ENCODE assay signal across 8 cellular contexts in the genomic region with DNA sequence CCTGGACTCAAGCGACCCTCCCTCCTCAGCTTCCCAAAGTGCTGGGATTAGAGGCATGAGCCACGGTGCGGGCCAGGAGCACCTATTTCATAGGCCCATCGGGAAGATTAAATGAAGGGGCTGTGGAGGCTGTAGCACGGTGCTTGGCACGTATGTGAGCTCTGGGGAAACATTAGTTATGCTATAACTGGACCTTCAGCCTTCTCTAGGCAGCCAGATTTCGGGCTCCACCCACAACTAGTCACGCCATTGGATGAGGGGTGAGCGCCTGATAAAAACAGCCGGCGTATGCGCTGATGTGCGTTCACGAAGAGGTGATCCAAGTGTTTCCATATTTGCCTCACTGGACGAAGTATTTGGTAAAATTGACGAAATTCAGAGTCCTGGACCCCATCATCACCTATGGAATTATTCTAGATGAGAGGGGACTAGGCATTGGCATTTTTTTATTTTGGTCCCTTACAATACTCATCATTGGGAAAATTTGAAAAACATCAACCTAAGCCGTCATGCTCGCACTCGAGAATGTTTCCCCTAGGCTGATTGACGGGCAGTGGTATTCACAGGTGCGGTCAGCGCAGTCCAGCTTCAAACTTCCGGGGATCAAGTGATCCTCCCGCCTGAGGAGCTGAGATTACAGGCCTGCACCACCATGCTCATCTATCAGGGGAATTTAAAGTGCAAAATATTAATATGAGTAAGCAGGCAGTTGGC. TPM values are rescaled to one million over a fixed set of nuclear protein-coding genes. Genes with fewer than 3 reads are reported as not detected.
DNase-seq lines count a peak whose midpoint lies in the region; ATAC-seq and TF ChIP-seq lines count a peak whose summit lies in the region.

No MANE protein-coding gene starts in this region.

- H3K4me1 Mint-ChIP-seq in activated T-helper 1 cell treated with anti-CD3 and anti-CD28 coated beads, Interleukin-12 subunit alpha, Interleukin-12 subunit beta, Interleukin-2, Interleukin-4 antibody, amounts not matched to agents 30 ng/mL and 10 ng/mL and 1 ng/mL, durations not matched to agents 14 hours and 24 hours and 36 hours (ENCODE audit: low read depth), result peaks cover 37% of the 10 kb centered on the region

- H3K4me1 ChIP-seq in cardiac muscle cell (ENCODE audit: low read depth), result peaks cover 21% of the 10 kb centered on the region
- H3K4me1 ChIP-seq in upper lobe of left lung, result peaks cover 30 to 47% (median 31%) of the 10 kb centered on the region in 4 donors
- peaks cover 0 to 9% of the 10 kb centered on the region in 2 donors for H3K4me1 ChIP-seq in uterus

- intact Hi-C loops in Right ventricle myocardium superior (cut with DNase I) (loop anchor here (5.0 kb wide), 1 partner anchor 155 kb away; no protein-coding TSS in a partner anchor), uterus (cut with DNase I; ENCODE audit: low total_unique reads) (no loop called here)
- intact Hi-C loops in activated T-helper 1 cell treated with anti-CD3 and anti-CD28 coated beads, Interleukin-12 subunit alpha, Interleukin-12 subunit beta, Interleukin-2, Interleukin-4 antibody, amounts not matched to agents 30 ng/mL and 10 ng/mL and 1 ng/mL, durations not matched to agents 14 hours and 24 hours and 36 hours (cut with micrococcal nuclease), result loop anchor here (2.0 to 5.0 kb wide), 2 partner anchors 635 to 710 kb away; partner anchors contain the start of genes GALNS and TRAPPC2L

- no peak for DNase-seq in cardiac muscle cell (ENCODE audit: low read depth in 1 of 2, low spot score in 1 of 2)
- DNase-seq in Right ventricle myocardium superior, result no peak
- no peak for DNase-seq in activated T-helper 1 cell treated with anti-CD3 and anti-CD28 coated beads, Interleukin-12 subunit alpha, Interleukin-12 subunit beta, Interleukin-2, Interleukin-4 antibody, amounts not matched to agents 30 ng/mL and 10 ng/mL and 1 ng/mL, durations not matched to agents 14 hours and 24 hours and 36 hours (ENCODE audit: low spot score)
- no peak for DNase-seq in kidney epithelial cell (ENCODE audit: low read depth)
- DNase-seq in upper lobe of left lung, result no peak
- DNase-seq in uterus, result no peak

- ATAC-seq in Right ventricle myocardium superior (ENCODE audit: poor library complexity) (no peak), upper lobe of left lung (ENCODE audit: low FRiP score in 2 of 2) (no peak), GM19452 (IDR thresholded peaks at IDR 0.05; ENCODE audit: unreplicated experiment) (no peak), GM18511 (IDR thresholded peaks at IDR 0.05; ENCODE audit: unreplicated experiment) (no peak)

- H3K27ac ChIP-seq in cardiac muscle cell (no peak overlapping the region), upper lobe of left lung (peak overlapping the region in 3 of 4 donors; percentile 99 to 100 (median 100)), uterus (no peak overlapping the region)

- TF ChIP-seq CTCF in cardiac muscle cell (IDR thresholded peaks at IDR 0.05; ENCODE audit: low read depth, low read length), result no peak
- TF ChIP-seq CTCF in kidney epithelial cell (IDR thresholded peaks at IDR 0.05; ENCODE audit: insufficient read depth, low read length, poor library complexity, severe bottlenecking), result no peak
- no peak for TF ChIP-seq CTCF in upper lobe of left lung (IDR thresholded peaks at IDR 0.05)
- TF ChIP-seq CTCF in uterus (IDR thresholded peaks at IDR 0.05), result no peak

- TF ChIP-seq POLR2A in upper lobe of left lung (IDR thresholded peaks at IDR 0.05) (no peak), uterus (IDR thresholded peaks at IDR 0.05) (no peak)

- no peaks in the 10 kb centered on the region for H3K9me3 ChIP-seq in cardiac muscle cell (ENCODE audit: low read depth)
- H3K9me3 ChIP-seq in upper lobe of left lung, result no peaks in the 10 kb centered on the region
- no peaks in the 10 kb centered on the region for H3K9me3 ChIP-seq in uterus

- H3K27me3 ChIP-seq in cardiac muscle cell, result no peaks in the 10 kb centered on the region
- H3K27me3 ChIP-seq in kidney epithelial cell (ENCODE audit: control insufficient read depth, insufficient read depth, low read length), result no peaks in the 10 kb centered on the region
- H3K27me3 ChIP-seq in upper lobe of left lung, result no peaks in the 10 kb centered on the region
- H3K27me3 ChIP-seq in uterus, result no peaks in the 10 kb centered on the region

- H3K27ac Mint-ChIP-seq in activated T-helper 1 cell treated with anti-CD3 and anti-CD28 coated beads, Interleukin-12 subunit alpha, Interleukin-12 subunit beta, Interleukin-2, Interleukin-4 antibody, amounts not matched to agents 30 ng/mL and 10 ng/mL and 1 ng/mL, durations not matched to agents 14 hours and 24 hours and 36 hours, result peak overlapping the region; percentile 99

- H3K36me3 ChIP-seq in cardiac muscle cell, result no peaks in the 10 kb centered on the region
- H3K36me3 ChIP-seq in kidney epithelial cell (ENCODE audit: control insufficient read depth, insufficient read depth, low read length), result no peaks in the 10 kb centered on the region
- peaks cover 0 to 3% (median 1%) of the 10 kb centered on the region in 4 donors for H3K36me3 ChIP-seq in upper lobe of left lung
- H3K36me3 ChIP-seq in uterus, result no peaks in the 10 kb centered on the region

- H3K4me3 ChIP-seq in cardiac muscle cell (peak overlapping the region; percentile 67), kidney epithelial cell (ENCODE audit: low read depth, low read length) (peak overlapping the region; percentile 79), upper lobe of left lung (peak overlapping the region in 3 of 4 donors; percentile 67 to 99 (median 97)), uterus (peak overlapping the region in 1 of 2 donors; percentile 99)

- H3K36me3 Mint-ChIP-seq in activated T-helper 1 cell treated with anti-CD3 and anti-CD28 coated beads, Interleukin-12 subunit alpha, Interleukin-12 subunit beta, Interleukin-2, Interleukin-4 antibody, amounts not matched to agents 30 ng/mL and 10 ng/mL and 1 ng/mL, durations not matched to agents 14 hours and 24 hours and 36 hours (ENCODE audit: low read depth), result peaks cover 14% of the 10 kb centered on the region

- no peaks in the 10 kb centered on the region for H3K27me3 Mint-ChIP-seq in activated T-helper 1 cell treated with anti-CD3 and anti-CD28 coated beads, Interleukin-12 subunit alpha, Interleukin-12 subunit beta, Interleukin-2, Interleukin-4 antibody, amounts not matched to agents 30 ng/mL and 10 ng/mL and 1 ng/mL, durations not matched to agents 14 hours and 24 hours and 36 hours (ENCODE audit: insufficient read depth)

- TF ChIP-seq EP300 in upper lobe of left lung (IDR thresholded peaks at IDR 0.05), result no peak

- peak overlapping the region; percentile 95 for H3K4me3 Mint-ChIP-seq in activated T-helper 1 cell treated with anti-CD3 and anti-CD28 coated beads, Interleukin-12 subunit alpha, Interleukin-12 subunit beta, Interleukin-2, Interleukin-4 antibody, amounts not matched to agents 30 ng/mL and 10 ng/mL and 1 ng/mL, durations not matched to agents 14 hours and 24 hours and 36 hours

- no peaks in the 10 kb centered on the region for H3K9me3 Mint-ChIP-seq in activated T-helper 1 cell treated with anti-CD3 and anti-CD28 coated beads, Interleukin-12 subunit alpha, Interleukin-12 subunit beta, Interleukin-2, Interleukin-4 antibody, amounts not matched to agents 30 ng/mL and 10 ng/mL and 1 ng/mL, durations not matched to agents 14 hours and 24 hours and 36 hours

- WGBS in upper lobe of left lung, 2 donors, result 86 to 88% methylated on average over 24 of the region's 24 CpGs

RNA-seq across cellular contexts. Expression of gene ANKRD11, which starts 1.8 kb away (rescaled TPM):
- total RNA-seq in cardiac muscle cell (70.1 and 111 TPM in 2 replicates), Right ventricle myocardium superior (64.9 TPM), kidney epithelial cell (133 and 171 TPM in 2 replicates), upper lobe of left lung (100 to 1,000 TPM in 5 of 6 donors, 10 to 100 TPM in 1; 92.4 to 313 (median 134) TPM), uterus (100 to 1,000 TPM in 1 of 4 donors, 10 to 100 TPM in 3; 20.5 to 182 (median 45.5) TPM)
- 131 and 159 TPM in 2 replicates for polyA plus RNA-seq in cardiac muscle cell
- 176 and 179 TPM in 2 replicates for total RNA-seq in activated T-helper 1 cell treated with anti-CD3 and anti-CD28 coated beads, Interleukin-12 subunit alpha, Interleukin-12 subunit beta, Interleukin-2, Interleukin-4 antibody, amounts not matched to agents 30 ng/mL and 10 ng/mL and 1 ng/mL, durations not matched to agents 14 hours and 24 hours and 36 hours

RNA-seq across cellular contexts. Expression of gene SPG7, which starts 16.1 kb away (rescaled TPM):
- 173 and 248 TPM in 2 replicates for total RNA-seq in cardiac muscle cell
- 99.1 and 110 TPM in 2 replicates for polyA plus RNA-seq in cardiac muscle cell
- total RNA-seq in Right ventricle myocardium superior, result 108 TPM
- total RNA-seq in activated T-helper 1 cell treated with anti-CD3 and anti-CD28 coated beads, Interleukin-12 subunit alpha, Interleukin-12 subunit beta, Interleukin-2, Interleukin-4 antibody, amounts not matched to agents 30 ng/mL and 10 ng/mL and 1 ng/mL, durations not matched to agents 14 hours and 24 hours and 36 hours, result 106 and 112 TPM in 2 replicates
- total RNA-seq in kidney epithelial cell, result 126 and 144 TPM in 2 replicates
- total RNA-seq in upper lobe of left lung, result 100 to 1,000 TPM in 4 of 6 donors, 10 to 100 TPM in 2; 72.6 to 419 (median 111) TPM
- 100 to 1,000 TPM in 3 of 4 donors, 10 to 100 TPM in 1; 66.6 to 208 (median 144) TPM for total RNA-seq in uterus

Comparison
In these comparisons a context has a peak if more than half of its experiments do, and no peak if none do; other contexts are left out.
1. H3K27ac ChIP-seq: peak in upper lobe of left lung (3 of 4); none in cardiac muscle cell (single experiment) and uterus (0 of 2).